1 cellular context compared by ENCODE assay signal in genomic region chr19:45584332-45585157, GRCh38.
TF ChIP-seq lines count a peak whose summit lies in the region.

Gene OPA3 (minus strand): TSS chr19:45584802. CDS start chr19:45584764, 38 bp downstream.

TF ChIP-seq in GM12878, 131 proteins besides CTCF, POLR2A, EP300 and RAD21 (continued from another document):
- TF ChIP-seq ZNF687 (IDR thresholded peaks at IDR 0.05) = peak; percentile 31; the same call in 1 of the 2 replicates
- no peak for TF ChIP-seq YBX1 (IDR thresholded peaks at IDR 0.05)
- peak; percentile 51 to 98; a peak in 2 of 3 replicates for TF ChIP-seq EGR1 (IDR thresholded peaks at IDR 0.05; ENCODE audit: borderline replicate concordance in 1 of 2, low read depth in 2 of 2, low read length in 2 of 2)
- TF ChIP-seq POU2F2 (IDR thresholded peaks at IDR 0.05; ENCODE audit: borderline replicate concordance, low read depth, low read length) = peak; percentile 100; the same call in 2 of the 3 replicates
- TF ChIP-seq POLR2AphosphoS2 (IDR thresholded peaks at IDR 0.05; ENCODE audit: low read depth, low read length) = peak; percentile 85
- TF ChIP-seq GATAD2B (conservative IDR thresholded peaks at IDR 0.05; ENCODE audit: low read depth) = 0 out of 2 replicates have a peak, but pooled peaks have one; percentile 40
- TF ChIP-seq CREB1 (IDR thresholded peaks at IDR 0.05; ENCODE audit: low read depth) = peak; percentile 99
- peak; percentile 41 for TF ChIP-seq USF1 (IDR thresholded peaks at IDR 0.05; ENCODE audit: borderline replicate concordance, extremely low read length, insufficient read depth, low read depth, low read length)
- TF ChIP-seq RFX5 (IDR thresholded peaks at IDR 0.05; ENCODE audit: low read depth, low read length) = 0 out of 2 replicates have a peak, but pooled peaks have one; percentile 34
- peak; percentile 93 for TF ChIP-seq HDGF (IDR thresholded peaks at IDR 0.05)
- TF ChIP-seq PAX5 (IDR thresholded peaks at IDR 0.05; ENCODE audit: borderline replicate concordance, low read depth, low read length) = no peak
- peak; percentile 72 to 92 for TF ChIP-seq BHLHE40 (IDR thresholded peaks at IDR 0.05; ENCODE audit: borderline replicate concordance in 1 of 2, low read depth in 2 of 2, low read length in 1 of 2)
- TF ChIP-seq CHD2 (IDR thresholded peaks at IDR 0.05; ENCODE audit: borderline replicate concordance, low read depth, low read length) = peak; percentile 92
- peak; percentile 89 for TF ChIP-seq ASH2L (IDR thresholded peaks at IDR 0.05; ENCODE audit: borderline replicate concordance, low read depth)
- no peak for TF ChIP-seq ZBED1 (IDR thresholded peaks at IDR 0.05; ENCODE audit: borderline replicate concordance)
- TF ChIP-seq SRF (IDR thresholded peaks at IDR 0.05; ENCODE audit: low read depth in 2 of 2, low read length in 2 of 2) = peak; percentile 83 to 92
- peak; percentile 84; the same call in 1 of the 2 replicates for TF ChIP-seq CEBPZ (IDR thresholded peaks at IDR 0.05; ENCODE audit: low read depth, low read length)
- peak; percentile 98 for TF ChIP-seq ATF7 (IDR thresholded peaks at IDR 0.05; ENCODE audit: low read depth)
- TF ChIP-seq MYC (IDR thresholded peaks at IDR 0.05; ENCODE audit: insufficient read depth, insufficient read length, insufficient replicate concordance, low read length, severe bottlenecking) = peak; percentile 38
- TF ChIP-seq MAX (IDR thresholded peaks at IDR 0.05; ENCODE audit: low read depth, low read length) = peak; percentile 81
- no peak for TF ChIP-seq IRF4 (IDR thresholded peaks at IDR 0.05; ENCODE audit: low read depth, low read length)
- peak; percentile 50; the same call in 1 of the 2 replicates for TF ChIP-seq ELK1 (IDR thresholded peaks at IDR 0.05; ENCODE audit: low read depth, low read length)
- peak; percentile 26; the same call in 1 of the 2 replicates for TF ChIP-seq RUNX3 (IDR thresholded peaks at IDR 0.05; ENCODE audit: low read length)
- no peak for TF ChIP-seq FOXK2 (IDR thresholded peaks at IDR 0.05)
- TF ChIP-seq HDAC2 (IDR thresholded peaks at IDR 0.05) = 0 out of 2 replicates have a peak, but pooled peaks have one; percentile 43
- TF ChIP-seq NR2C1 (IDR thresholded peaks at IDR 0.05) = peak; percentile 39; the same call in 1 of the 2 replicates
- peak; percentile 40 for TF ChIP-seq NFYA (IDR thresholded peaks at IDR 0.05; ENCODE audit: borderline replicate concordance, low read depth, low read length)
- 0 out of 2 replicates have a peak, but pooled peaks have one; percentile 49 for TF ChIP-seq CHD1 (IDR thresholded peaks at IDR 0.05; ENCODE audit: low read depth, low read length)
- peak; percentile 93 for TF ChIP-seq PML (IDR thresholded peaks at IDR 0.05; ENCODE audit: low read length)
- TF ChIP-seq PBX3 (IDR thresholded peaks at IDR 0.05; ENCODE audit: insufficient replicate concordance, low read depth, low read length) = peak; percentile 97
- no peak for TF ChIP-seq ETV6 (conservative IDR thresholded peaks at IDR 0.05 in 1 of 2, IDR thresholded peaks at IDR 0.05 in 1 of 2; ENCODE audit: borderline replicate concordance in 1 of 2, low read depth in 1 of 2)
- TF ChIP-seq IKZF2 (IDR thresholded peaks at IDR 0.05) = peak in 1 of 2 experiments; percentile 10; a peak in 1 of 4 replicates
- no peak for TF ChIP-seq SUPT20H (IDR thresholded peaks at IDR 0.05; ENCODE audit: borderline replicate concordance, control insufficient read depth, low read depth, low read length)
- TF ChIP-seq ATF3 (IDR thresholded peaks at IDR 0.05; ENCODE audit: borderline replicate concordance, extremely low read depth, low read depth, low read length) = peak; percentile 42; the same call in 1 of the 2 replicates
- TF ChIP-seq NRF1 (conservative IDR thresholded peaks at IDR 0.05; ENCODE audit: low read depth, low read length) = peak; percentile 57
- TF ChIP-seq FOS (IDR thresholded peaks at IDR 0.05; ENCODE audit: borderline replicate concordance, extremely low read depth, insufficient read length) = peak; percentile 89
- TF ChIP-seq E4F1 (IDR thresholded peaks at IDR 0.05; ENCODE audit: borderline replicate concordance, partially characterized antibody) = peak; percentile 53
- no peak for TF ChIP-seq BMI1 (IDR thresholded peaks at IDR 0.05; ENCODE audit: borderline replicate concordance)
- TF ChIP-seq ZNF24 (IDR thresholded peaks at IDR 0.05) = no peak
- peak; percentile 81; the same call in 1 of the 2 replicates for TF ChIP-seq IRF3 (IDR thresholded peaks at IDR 0.05)
TF ChIP-seq in GM12878: peak in this region for 58.
